ENCODE assay signal across 14 cellular contexts in the genomic region with DNA sequence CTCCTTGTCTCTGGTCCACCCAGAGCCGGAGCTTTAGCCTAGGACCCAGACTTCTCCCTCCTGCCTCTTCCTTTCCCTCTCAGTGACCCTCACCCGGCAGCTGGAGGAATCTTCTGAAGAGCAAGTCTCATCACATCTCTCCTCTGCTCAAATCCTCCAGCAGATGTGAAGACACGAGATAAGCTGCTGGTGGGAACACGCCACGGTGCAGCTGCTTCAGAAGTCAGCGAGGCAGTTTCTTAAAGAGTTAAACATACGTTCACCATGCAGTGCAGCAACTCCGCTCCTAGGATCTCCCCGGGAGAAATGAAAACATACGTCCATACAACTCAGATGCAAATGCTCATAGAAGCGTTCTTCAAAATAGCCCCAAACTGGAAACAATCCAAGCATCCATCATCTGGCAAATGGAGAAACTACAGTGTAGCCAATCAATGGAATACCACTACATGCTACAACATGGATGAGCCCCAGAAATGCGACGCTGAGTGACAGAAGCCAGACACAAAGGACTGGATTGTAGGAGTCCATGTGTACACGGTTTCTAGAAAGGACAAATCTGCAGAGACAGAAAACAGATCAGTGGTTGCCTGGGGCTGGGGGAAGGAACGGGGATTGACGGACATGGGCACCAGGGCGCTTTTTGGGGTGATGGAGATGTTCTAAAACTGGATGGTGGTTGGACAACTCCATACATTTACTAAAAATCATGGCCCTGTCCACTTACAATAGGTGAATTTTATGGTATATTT.
"Had no signal": no experiment of that assay in that cellular context is flagged by ENCODE, and none has a peak within 500 bp of the region (broad histone marks: within the 10 kb centered on the region; RNA-seq: fewer than 3 reads in every experiment).

No MANE protein-coding gene starts in this region.

- H3K9me3 Mint-ChIP-seq: activated naive CD8-positive, alpha-beta T cell treated with anti-CD3 and anti-CD28 coated beads for 36 hours; effector memory CD8-positive, alpha-beta T cell; T-cell; WTC11 had no signal

- H3K27me3 ChIP-seq: esophagus muscularis mucosa, thyroid gland had no signal

- H3K4me3 Mint-ChIP-seq: activated naive CD8-positive, alpha-beta T cell treated with anti-CD3 and anti-CD28 coated beads for 36 hours; effector memory CD8-positive, alpha-beta T cell; T-cell; WTC11 had no signal

- H3K4me3 ChIP-seq: esophagus muscularis mucosa, spleen, thyroid gland had no signal

- H3K27ac ChIP-seq: esophagus muscularis mucosa, spleen, thyroid gland had no signal

- H3K36me3 Mint-ChIP-seq: activated naive CD8-positive, alpha-beta T cell treated with anti-CD3 and anti-CD28 coated beads for 36 hours; T-cell; WTC11 had no signal

- H3K9me3 ChIP-seq: esophagus muscularis mucosa, spleen, thyroid gland had no signal

- H3K27ac Mint-ChIP-seq: activated naive CD8-positive, alpha-beta T cell treated with anti-CD3 and anti-CD28 coated beads for 36 hours; effector memory CD8-positive, alpha-beta T cell; T-cell; WTC11 had no signal

- DNase-seq: activated CD4-positive, alpha-beta T cell treated with anti-CD3 and anti-CD28 coated beads, Interleukin-2, amount 50 U/mL, for 48 hours; activated naive CD4-positive, alpha-beta T cell treated with Interleukin-2 at 50 U/mL for 16 hours; activated naive CD8-positive, alpha-beta T cell treated with anti-CD3 and anti-CD28 coated beads for 36 hours; central memory CD4-positive, alpha-beta T cell; effector memory CD8-positive, alpha-beta T cell; hippocampal formation; occipital lobe; spleen; stimulated activated CD4-positive, alpha-beta T cell treated with anti-CD3 and anti-CD28 coated beads, Interleukin-4, amount 100 ng/mL, for 1 hour; stimulated activated naive CD4-positive, alpha-beta T cell treated with Interleukin-2 at 50 U/mL for 16 hours; T-cell; thyroid gland had no signal

- H3K36me3 ChIP-seq: esophagus muscularis mucosa, spleen, thyroid gland had no signal
